Comparison of ENCODE assay signal across 20 cellular contexts in genomic region chr14:68878908-68879307, GRCh38.
"Had no signal": no experiment of that assay in that cellular context is flagged by ENCODE, and none has a peak within 500 bp of the region (broad histone marks: within the 10 kb centered on the region; RNA-seq: fewer than 3 reads in every experiment).

No MANE protein-coding gene starts in this region.

- H3K27ac Mint-ChIP-seq: activated CD4-positive, alpha-beta T cell treated with anti-CD3 and anti-CD28 coated beads for 36 hours; activated CD8-positive, alpha-beta memory T cell treated with anti-CD3 and anti-CD28 coated beads, Interleukin-2, amount 10 ng/mL, durations not matched to agents 7 days and 5 days; activated naive CD4-positive, alpha-beta T cell treated with anti-CD3 and anti-CD28 coated beads, Interleukin-2, amount 10 ng/mL, durations not matched to agents 7 days and 5 days; activated naive CD8-positive, alpha-beta T cell treated with anti-CD3 and anti-CD28 coated beads, Interleukin-2, amount 10 ng/mL, durations not matched to agents 7 days and 5 days had no signal

- H3K4me1 Mint-ChIP-seq: activated CD4-positive, alpha-beta T cell treated with anti-CD3 and anti-CD28 coated beads for 36 hours; activated CD8-positive, alpha-beta memory T cell treated with anti-CD3 and anti-CD28 coated beads, Interleukin-2, amount 10 ng/mL, durations not matched to agents 7 days and 5 days; activated naive CD4-positive, alpha-beta T cell treated with anti-CD3 and anti-CD28 coated beads, Interleukin-2, amount 10 ng/mL, durations not matched to agents 7 days and 5 days; activated naive CD8-positive, alpha-beta T cell treated with anti-CD3 and anti-CD28 coated beads, Interleukin-2, amount 10 ng/mL, durations not matched to agents 7 days and 5 days had no signal

- H3K4me3 Mint-ChIP-seq: activated CD4-positive, alpha-beta T cell treated with anti-CD3 and anti-CD28 coated beads for 36 hours; activated CD8-positive, alpha-beta memory T cell treated with anti-CD3 and anti-CD28 coated beads, Interleukin-2, amount 10 ng/mL, durations not matched to agents 7 days and 5 days; activated CD8-positive, alpha-beta T cell treated with anti-CD3 and anti-CD28 coated beads, Interleukin-2, amount 10 ng/mL, durations not matched to agents 7 days and 5 days; activated naive CD4-positive, alpha-beta T cell treated with anti-CD3 and anti-CD28 coated beads, Interleukin-2, amount 10 ng/mL, durations not matched to agents 7 days and 5 days; activated naive CD8-positive, alpha-beta T cell treated with anti-CD3 and anti-CD28 coated beads, Interleukin-2, amount 10 ng/mL, durations not matched to agents 7 days and 5 days had no signal

- H3K27me3 ChIP-seq: brain microvascular endothelial cell, heart right ventricle, upper lobe of right lung had no signal

- H3K27me3 Mint-ChIP-seq: activated CD4-positive, alpha-beta T cell treated with anti-CD3 and anti-CD28 coated beads for 36 hours; activated CD8-positive, alpha-beta memory T cell treated with anti-CD3 and anti-CD28 coated beads, Interleukin-2, amount 10 ng/mL, durations not matched to agents 7 days and 5 days; activated naive CD4-positive, alpha-beta T cell treated with anti-CD3 and anti-CD28 coated beads, Interleukin-2, amount 10 ng/mL, durations not matched to agents 7 days and 5 days; activated naive CD8-positive, alpha-beta T cell treated with anti-CD3 and anti-CD28 coated beads, Interleukin-2, amount 10 ng/mL, durations not matched to agents 7 days and 5 days; naive thymus-derived CD8-positive, alpha-beta T cell had no signal

- H3K9me3 ChIP-seq: heart right ventricle, prostate gland, thoracic aorta, upper lobe of right lung had no signal

- H3K27ac ChIP-seq: brain microvascular endothelial cell, heart right ventricle, prostate gland, upper lobe of right lung had no signal

- H3K4me1 ChIP-seq: prostate gland, upper lobe of right lung had no signal

- H3K9me3 Mint-ChIP-seq: activated naive CD4-positive, alpha-beta T cell treated with anti-CD3 and anti-CD28 coated beads, Interleukin-2, amount 10 ng/mL, durations not matched to agents 7 days and 5 days; activated naive CD8-positive, alpha-beta T cell treated with anti-CD3 and anti-CD28 coated beads, Interleukin-2, amount 10 ng/mL, durations not matched to agents 7 days and 5 days; naive thymus-derived CD8-positive, alpha-beta T cell had no signal

- H3K4me3 ChIP-seq: heart right ventricle, prostate gland, smooth muscle cell, thoracic aorta, upper lobe of right lung had no signal

- ATAC-seq: activated CD4-positive, alpha-beta T cell treated with anti-CD3 and anti-CD28 coated beads for 36 hours; naive thymus-derived CD8-positive, alpha-beta T cell; upper lobe of right lung had no signal

- DNase-seq: activated CD4-positive, alpha-beta T cell treated with anti-CD3 and anti-CD28 coated beads for 36 hours; activated CD4-positive, CD25-positive, alpha-beta regulatory T cell; activated CD8-positive, alpha-beta memory T cell treated with anti-CD3 and anti-CD28 coated beads, Interleukin-2, amount 10 ng/mL, durations not matched to agents 7 days and 5 days; activated CD8-positive, alpha-beta T cell treated with anti-CD3 and anti-CD28 coated beads, Interleukin-2, amount 10 ng/mL, durations not matched to agents 7 days and 5 days; activated gamma-delta T cell; activated naive CD4-positive, alpha-beta T cell treated with anti-CD3 and anti-CD28 coated beads, Interleukin-2, amount 10 ng/mL, durations not matched to agents 7 days and 5 days; activated naive CD8-positive, alpha-beta T cell treated with anti-CD3 and anti-CD28 coated beads, Interleukin-2, amount 10 ng/mL, durations not matched to agents 7 days and 5 days; brain microvascular endothelial cell; foreskin fibroblast; heart right ventricle; midbrain; naive thymus-derived CD8-positive, alpha-beta T cell; stimulated activated CD4-positive, alpha-beta T cell treated with anti-CD3 and anti-CD28 coated beads, Interleukin-1b, Interleukin-23, amount 100 ng/mL, for 48 hours; stimulated activated naive CD4-positive, alpha-beta T cell; upper lobe of right lung had no signal

- FAIRE-seq: astrocyte, endothelial cell of umbilical vein had no signal
